ENCODE assay signal across 12 cellular contexts in the genomic region with DNA sequence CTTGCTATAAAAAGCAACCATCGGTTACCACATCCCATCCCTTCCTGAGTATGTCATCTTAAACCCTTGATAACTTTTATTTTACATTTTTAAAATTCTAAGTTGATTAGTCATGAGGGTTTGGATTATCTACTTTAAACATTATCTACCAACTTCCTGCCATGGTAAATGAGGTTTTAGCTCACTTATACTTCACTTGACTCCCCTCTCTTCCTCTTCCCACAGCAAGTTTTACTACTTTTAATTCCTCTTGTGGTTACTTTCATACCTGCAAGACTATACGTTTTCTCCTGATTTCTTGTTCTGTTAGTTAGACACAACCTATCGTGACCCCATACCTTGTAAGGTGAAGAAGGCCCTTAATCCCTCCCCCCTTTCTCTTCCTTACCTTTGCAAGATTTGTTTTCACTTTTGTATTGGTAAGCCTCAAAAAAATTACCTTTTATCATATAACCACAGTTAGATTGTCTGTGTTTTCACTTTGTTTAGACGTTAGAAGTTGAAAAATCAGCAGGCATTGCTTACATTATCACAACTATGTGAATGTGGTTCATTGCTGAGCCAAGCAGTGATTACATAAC.
DNase-seq lines count a peak whose midpoint lies in the region; ATAC-seq, FAIRE-seq and TF ChIP-seq lines count a peak whose summit lies in the region.
"Had no signal": no experiment of that assay in that cellular context is flagged by ENCODE, and none has a peak within 500 bp of the region (broad histone marks: within the 10 kb centered on the region; RNA-seq: fewer than 3 reads in every experiment).

No MANE protein-coding gene starts in this region.

- no peak overlapping the region for H3K27ac ChIP-seq in RWPE1
- H3K27ac ChIP-seq: ovary had no signal

- CTCF ChIA-PET in RWPE1 (lab: Yijun Ruan, JAX): no interaction called here

- POLR2A ChIA-PET in RWPE1 (lab: Yijun Ruan, JAX; ENCODE audit: low non-redundant PET): no interaction called here

- peak; percentile 33 for DNase-seq in AG08396 (ENCODE audit: low spot score)
- peak; percentile 9 for DNase-seq in H54 (ENCODE audit: insufficient read length, low spot score)
- peak; percentile 26 for DNase-seq in RWPE1 (ENCODE audit: low spot score)
- peak; percentile 70 for DNase-seq in fibroblast of villous mesenchyme (ENCODE audit: low read depth)
- DNase-seq in NCI-H345 (lab: John Stamatoyannopoulos, UW): no peak
- DNase-seq in NCI-H510A (lab: John Stamatoyannopoulos, UW): no peak
- DNase-seq: MG63, NCI-H748 treated with DMSO at 0.1 percent for 48 hours, ovary had no signal

- peak; percentile 71 for FAIRE-seq in H54 (lab: Jason Lieb, UNC)

- ATAC-seq in HG03457 (IDR thresholded peaks at IDR 0.05; ENCODE audit: unreplicated experiment) (no peak), GM19397 (IDR thresholded peaks at IDR 0.05; ENCODE audit: unreplicated experiment) (no peak)
- ATAC-seq: HCT116 had no signal

- no peak overlapping the region for H3K4me3 ChIP-seq in fibroblast of villous mesenchyme (ENCODE audit: low read depth, low read length)
- H3K4me3 ChIP-seq: MG63, ovary had no signal

- TF ChIP-seq POLR2A in H54 (IDR thresholded peaks at IDR 0.05; ENCODE audit: low read depth, low read length): no peak

- TF ChIP-seq CTCF in RWPE1 (conservative IDR thresholded peaks at IDR 0.05; ENCODE audit: low read depth) (no peak), fibroblast of villous mesenchyme (IDR thresholded peaks at IDR 0.05; ENCODE audit: insufficient read depth, low read depth, low read length) (no peak)

Comparison
In these comparisons a context has a peak if more than half of its experiments do, and no peak if none do; other contexts are left out.
1. DNase-seq: peak in AG08396 (single experiment), H54 (single experiment), RWPE1 (single experiment) and fibroblast of villous mesenchyme (single experiment); none in NCI-H345 (single experiment) and NCI-H510A (single experiment).